In genomic region chr7:76303057-76303828, GRCh38 we compare ENCODE assay signal across 8 cellular contexts. TPM values are rescaled to one million over a fixed set of nuclear protein-coding genes. Genes with fewer than 3 reads are reported as not detected.
DNase-seq lines count a peak whose midpoint lies in the region; ATAC-seq, FAIRE-seq and TF ChIP-seq lines count a peak whose summit lies in the region.

No MANE protein-coding gene starts in this region.

- POLR2A ChIA-PET in AG04449 (lab: Yijun Ruan, JAX): interaction anchor here (0.8 to 3.8 kb wide), 9 partner anchors 8 to 125 kb away, joined by 3 to 40 read pairs (median 5); no protein-coding TSS in a partner anchor

- H3K4me2 ChIP-seq in SU-DHL-6 (ENCODE audit: low read depth, low read length, poor library complexity, severe bottlenecking): peak overlapping the region; percentile 66

- no peak for TF ChIP-seq CTCF in AG04449 (IDR thresholded peaks at IDR 0.05; ENCODE audit: insufficient read depth, low read length, missing control alignments)
- TF ChIP-seq CTCF in SU-DHL-6 (IDR thresholded peaks at IDR 0.05; ENCODE audit: insufficient read depth, low read length, poor library complexity, severe bottlenecking): no peak
- TF ChIP-seq CTCF in pancreas (IDR thresholded peaks at IDR 0.05): no peak

- FAIRE-seq in pancreas (lab: Jason Lieb, UNC): no peak

- H3K9me3 ChIP-seq in KOPT-K1 (ENCODE audit: insufficient read depth, low read length, poor library complexity, severe bottlenecking) (no peaks in the 10 kb centered on the region), SU-DHL-6 (ENCODE audit: insufficient read depth, low read length) (no peaks in the 10 kb centered on the region), pancreas (no peaks in the 10 kb centered on the region), thymus (ENCODE audit: control insufficient read depth) (no peaks in the 10 kb centered on the region)

- H3K36me3 ChIP-seq in KOPT-K1 (ENCODE audit: insufficient read depth, low read length) (no peaks in the 10 kb centered on the region), SU-DHL-6 (ENCODE audit: low read length) (no peaks in the 10 kb centered on the region), pancreas (no peaks in the 10 kb centered on the region), thymus (ENCODE audit: control insufficient read depth, insufficient read depth) (no peaks in the 10 kb centered on the region)

- H3K4me1 ChIP-seq in pancreas (peaks cover 22 to 28% (median 23%) of the 10 kb centered on the region in 3 donors), thymus (ENCODE audit: control insufficient read depth, insufficient read depth, low read length) (peaks cover 35% of the 10 kb centered on the region)

- WGBS in pancreas, 2 donors: 1% methylated on average over 48 to 49 of the region's 49 CpGs
- WGBS in thymus: under 1% methylated on average over 49 of the region's 49 CpGs

- intact Hi-C loops in Right ventricle myocardium superior (cut with DNase I): no loop called here
- intact Hi-C loops in pancreas (cut with DNase I): no loop called here

- H3K9ac ChIP-seq in SU-DHL-6 (ENCODE audit: low read length): peak overlapping the region; percentile 57

- CTCF ChIA-PET in AG04449 (lab: Yijun Ruan, JAX): interaction anchor here (1.0 to 5.5 kb wide), 3 partner anchors 12 to 125 kb away, joined by 3 to 67 read pairs (median 11); no protein-coding TSS in a partner anchor

- H3F3A ChIP-seq in SU-DHL-6 (ENCODE audit: insufficient read depth): peaks cover 7% of the 10 kb centered on the region; the same call in 1 of the 2 replicates

- no peaks in the 10 kb centered on the region for H3K9me2 ChIP-seq in SU-DHL-6 (replicated peaks; ENCODE audit: insufficient read depth, low read length)

- no peaks in the 10 kb centered on the region for H3K79me2 ChIP-seq in SU-DHL-6 (ENCODE audit: insufficient read depth, low read length)

- H2AFZ ChIP-seq in SU-DHL-6 (ENCODE audit: low read depth, low read length, severe bottlenecking): peak overlapping the region; percentile 94

- ATAC-seq in GM18870 (IDR thresholded peaks at IDR 0.05; ENCODE audit: unreplicated experiment) (peak; percentile 37), Right ventricle myocardium superior (ENCODE audit: poor library complexity) (peak; percentile 69), pancreas (peak; percentile 47 to 72 (median 60))

- H3K27me3 ChIP-seq in SU-DHL-6 (ENCODE audit: low read length) (no peaks in the 10 kb centered on the region), pancreas (no peaks in the 10 kb centered on the region), thymus (ENCODE audit: control insufficient read depth, insufficient read depth) (no peaks in the 10 kb centered on the region)

- DNase-seq in AG04449 (ENCODE audit: low read depth, low spot score) (no peak), Right ventricle myocardium superior (peak; percentile 92), pancreas (peak; percentile 89 to 99 (median 91))
- DNase-seq in activated naive CD8-positive, alpha-beta T cell treated with anti-CD3 and anti-CD28 coated beads, Interleukin-2, amount 50 U/mL, for 16 hours (ENCODE audit: low read depth, low spot score): peak; percentile 27

- H3K27ac ChIP-seq in KOPT-K1 (ENCODE audit: low read depth, low read length, poor library complexity, severe bottlenecking): peak overlapping the region; percentile 96
- no peak overlapping the region for H3K27ac ChIP-seq in SU-DHL-6 (ENCODE audit: low read depth, low read length)
- H3K27ac ChIP-seq in pancreas: peak overlapping the region; percentile 93 to 100 (median 98)
- peak overlapping the region; percentile 93 for H3K27ac ChIP-seq in thymus (ENCODE audit: low read depth)

- peak overlapping the region; percentile 97 for H3K4me3 ChIP-seq in AG04449 (ENCODE audit: low read depth, low read length)
- H3K4me3 ChIP-seq in SU-DHL-6 (ENCODE audit: insufficient read depth, low read length, poor library complexity, severe bottlenecking): peak overlapping the region; percentile 52
- H3K4me3 ChIP-seq in pancreas: peak overlapping the region; percentile 38 to 74 (median 68)
- H3K4me3 ChIP-seq in thymus (ENCODE audit: low read length): peak overlapping the region; percentile 88

- H4K20me1 ChIP-seq in SU-DHL-6 (ENCODE audit: low read depth, low read length): no peaks in the 10 kb centered on the region

RNA-seq across cellular contexts. Expression of gene HSPB1, which starts 0.8 kb away (rescaled TPM):
- total RNA-seq in Right ventricle myocardium superior (2,459 TPM), pancreas (100 to 1,000 TPM; 106 to 752 (median 138) TPM)
- polyA plus RNA-seq in pancreas (100 to 1,000 TPM; 160 to 642 TPM), thymus (1,040 TPM)

RNA-seq across cellular contexts. Expression of gene YWHAG, which starts 55.5 kb away (rescaled TPM):
- 219 TPM for total RNA-seq in Right ventricle myocardium superior
- 10 to 100 TPM; 23.3 to 55.7 (median 38.9) TPM for total RNA-seq in pancreas
- 10 to 100 TPM; 15.7 to 30.9 TPM for polyA plus RNA-seq in pancreas
- polyA plus RNA-seq in thymus: 47.1 TPM
